In genomic region chr1:25178917-25179571, GRCh38 we compare ENCODE assay signal across 31 cellular contexts.
"Had no signal": no experiment of that assay in that cellular context is flagged by ENCODE, and none has a peak within 500 bp of the region (broad histone marks: within the 10 kb centered on the region; RNA-seq: fewer than 3 reads in every experiment).

No MANE protein-coding gene starts in this region.

- H3K4me1 ChIP-seq: adrenal gland, body of pancreas, neural progenitor cell, prostate gland, suprapubic skin, tibial artery, upper lobe of right lung had no signal

- H3K4me3 ChIP-seq: adrenal gland, body of pancreas, neural progenitor cell, prostate gland, smooth muscle cell, suprapubic skin, tibial artery, upper lobe of right lung had no signal

- H3K36me3 ChIP-seq: adrenal gland, neural progenitor cell, prostate gland, suprapubic skin, tibial artery, upper lobe of right lung had no signal

- H2AFZ ChIP-seq: neural progenitor cell had no signal

- H3K36me3 Mint-ChIP-seq: activated naive CD8-positive, alpha-beta T cell treated with anti-CD3 and anti-CD28 coated beads for 36 hours; neural progenitor cell had no signal

- H3K4me3 Mint-ChIP-seq: activated naive CD4-positive, alpha-beta T cell treated with anti-CD3 and anti-CD28 coated beads for 36 hours; activated naive CD8-positive, alpha-beta T cell treated with anti-CD3 and anti-CD28 coated beads for 36 hours; activated T-helper 1 cell treated with anti-CD3 and anti-CD28 coated beads, Interleukin-12 subunit alpha, Interleukin-12 subunit beta, Interleukin-2, Interleukin-4 antibody, amounts not matched to agents 30 ng/mL and 10 ng/mL and 1 ng/mL, durations not matched to agents 14 hours and 24 hours and 36 hours; naive thymus-derived CD8-positive, alpha-beta T cell; neural progenitor cell; stimulated activated naive B cell treated with anti-CD40 and anti-IgM and Interleukin-4, amounts not matched to agents 10 μg/mL and 1 μg/mL and 100 μg/mL, for 72 hours had no signal

- H3K4me2 ChIP-seq: neural progenitor cell, smooth muscle cell had no signal

- ATAC-seq: body of pancreas; naive thymus-derived CD8-positive, alpha-beta T cell; stimulated activated naive B cell treated with anti-CD40 and anti-IgM and Interleukin-4, amounts not matched to agents 10 μg/mL and 1 μg/mL and 100 μg/mL, for 72 hours; upper lobe of right lung had no signal

- DNase-seq: activated CD4-positive, alpha-beta T cell treated with anti-CD3 and anti-CD28 coated beads for 4 hours; activated CD4-positive, alpha-beta T cell treated with anti-CD3 and anti-CD28 coated beads, Interleukin-2, amount 50 U/mL, for 4 hours; activated CD8-positive, alpha-beta memory T cell treated with anti-CD3 and anti-CD28 coated beads, Interleukin-2, amount 50 U/mL, for 4 hours; activated effector memory CD4-positive, alpha-beta T cell treated with anti-CD3 and anti-CD28 coated beads, Interleukin-2, amount 50 U/mL, for 16 hours; activated naive CD4-positive, alpha-beta T cell treated with anti-CD3 and anti-CD28 coated beads for 36 hours; activated naive CD8-positive, alpha-beta T cell treated with anti-CD3 and anti-CD28 coated beads for 36 hours; activated T-cell treated with anti-CD3 and anti-CD28 coated beads, Interleukin-2, amount 50 U/mL, for 1 hour; adrenal gland; aorta; body of pancreas; effector CD8-positive, alpha-beta T cell; islet precursor cell; midbrain; naive thymus-derived CD8-positive, alpha-beta T cell; retina; stimulated activated CD4-positive, alpha-beta T cell treated with anti-CD3 and anti-CD28 coated beads, Interleukin-1b, Interleukin-23, amount 100 ng/mL, for 48 hours; stimulated activated CD4-positive, alpha-beta T cell treated with anti-CD3 and anti-CD28 coated beads, Interleukin-4, amount 100 ng/mL, for 4 hours; stimulated activated naive B cell treated with anti-CD40 and anti-IgM and Interleukin-4, amounts not matched to agents 10 μg/mL and 1 μg/mL and 100 μg/mL, for 72 hours; T-helper 9 cell; tibial artery; upper lobe of right lung had no signal

- H3K27ac Mint-ChIP-seq: activated naive CD4-positive, alpha-beta T cell treated with anti-CD3 and anti-CD28 coated beads for 36 hours; activated naive CD8-positive, alpha-beta T cell treated with anti-CD3 and anti-CD28 coated beads for 36 hours; activated T-helper 1 cell treated with anti-CD3 and anti-CD28 coated beads, Interleukin-12 subunit alpha, Interleukin-12 subunit beta, Interleukin-2, Interleukin-4 antibody, amounts not matched to agents 30 ng/mL and 10 ng/mL and 1 ng/mL, durations not matched to agents 14 hours and 24 hours and 36 hours; neural progenitor cell; stimulated activated naive B cell treated with anti-CD40 and anti-IgM and Interleukin-4, amounts not matched to agents 10 μg/mL and 1 μg/mL and 100 μg/mL, for 72 hours had no signal

- H3K27me3 Mint-ChIP-seq: activated naive CD8-positive, alpha-beta T cell treated with anti-CD3 and anti-CD28 coated beads for 36 hours had no signal

- H3K4me1 Mint-ChIP-seq: activated naive CD8-positive, alpha-beta T cell treated with anti-CD3 and anti-CD28 coated beads for 36 hours; naive thymus-derived CD8-positive, alpha-beta T cell; neural progenitor cell; stimulated activated naive B cell treated with anti-CD40 and anti-IgM and Interleukin-4, amounts not matched to agents 10 μg/mL and 1 μg/mL and 100 μg/mL, for 72 hours had no signal

- H3K27ac ChIP-seq: adrenal gland, body of pancreas, neural progenitor cell, prostate gland, suprapubic skin, tibial artery, upper lobe of right lung, VCaP had no signal

- H3K9ac ChIP-seq: neural progenitor cell had no signal

- FAIRE-seq: colon, endometrium, frontal cortex, TTC549 had no signal

- H3K27me3 ChIP-seq: adrenal gland, body of pancreas, neural progenitor cell had no signal

- H3K9me3 ChIP-seq: adrenal gland, body of pancreas, prostate gland, suprapubic skin, tibial artery, upper lobe of right lung had no signal
